Comparison of ENCODE assay signal across 1 cellular context in the genomic region with DNA sequence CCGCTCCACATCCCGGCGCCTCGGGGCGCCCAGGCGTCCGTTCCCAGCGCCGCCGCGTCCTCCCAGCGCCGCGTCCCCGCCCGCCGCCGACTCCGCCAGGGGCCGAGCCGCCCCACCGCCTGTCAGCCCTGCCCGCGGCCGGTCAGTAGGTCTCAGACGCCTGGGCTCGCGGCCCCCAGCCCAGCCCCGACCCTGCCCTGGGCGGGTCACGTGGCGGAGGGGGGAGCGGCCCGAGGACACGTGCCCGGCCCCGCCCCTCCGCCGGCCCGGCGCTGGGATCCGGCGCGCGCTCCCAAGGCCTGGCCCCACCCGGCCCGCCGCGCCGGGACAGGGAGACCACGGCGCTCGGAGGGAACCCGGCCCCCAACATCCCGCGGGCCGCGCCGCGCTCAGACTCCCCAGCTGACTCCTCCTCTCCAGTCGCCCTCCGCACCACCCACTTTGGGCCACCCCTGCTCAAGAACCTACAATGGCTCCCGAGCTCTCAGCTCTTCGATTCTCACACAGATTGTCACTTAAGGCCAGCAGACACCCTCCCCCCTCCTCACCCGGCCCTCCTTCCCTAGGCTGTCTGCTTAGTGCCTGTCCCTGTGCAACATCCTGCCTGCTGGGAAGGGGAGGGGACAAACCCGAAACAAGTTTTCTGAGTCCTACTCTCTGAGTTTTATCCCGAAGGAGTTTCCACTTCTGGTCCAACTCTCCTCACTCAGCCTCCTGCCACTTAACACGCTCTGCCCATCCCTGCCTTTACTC.
TF ChIP-seq lines count a peak whose summit lies in the region.

A gene with protein sequence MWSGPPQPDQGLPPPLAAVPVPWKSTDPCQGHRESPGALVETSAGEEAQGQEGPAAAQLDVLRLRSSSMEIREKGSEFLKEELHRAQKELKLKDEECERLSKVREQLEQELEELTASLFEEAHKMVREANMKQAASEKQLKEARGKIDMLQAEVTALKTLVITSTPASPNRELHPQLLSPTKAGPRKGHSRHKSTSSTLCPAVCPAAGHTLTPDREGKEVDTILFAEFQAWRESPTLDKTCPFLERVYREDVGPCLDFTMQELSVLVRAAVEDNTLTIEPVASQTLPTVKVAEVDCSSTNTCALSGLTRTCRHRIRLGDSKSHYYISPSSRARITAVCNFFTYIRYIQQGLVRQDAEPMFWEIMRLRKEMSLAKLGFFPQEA (minus strand): TSS at position 210 of the 753 bp plus-strand sequence. CDS start 199 bp downstream, at position 11.

TF ChIP-seq in IMR-90, 13 proteins besides CTCF, POLR2A, EP300 and RAD21:
- TF ChIP-seq CEBPB (IDR thresholded peaks at IDR 0.05; ENCODE audit: low read depth, low read length) (no peak), CHD1 (IDR thresholded peaks at IDR 0.05; ENCODE audit: low read depth, low read length) (no peak), MAFK (IDR thresholded peaks at IDR 0.05; ENCODE audit: low read depth, low read length) (no peak), ELK1 (IDR thresholded peaks at IDR 0.05; ENCODE audit: borderline replicate concordance, low read depth, low read length) (no peak), RCOR1 (IDR thresholded peaks at IDR 0.05; ENCODE audit: insufficient replicate concordance, low read length) (no peak), MAZ (IDR thresholded peaks at IDR 0.05; ENCODE audit: borderline replicate concordance, low read depth, low read length) (0 out of 2 replicates have a peak, but pooled peaks have one; percentile 41), FOS (IDR thresholded peaks at IDR 0.05; ENCODE audit: low read depth, low read length) (0 out of 2 replicates have a peak, but pooled peaks have one; percentile 24), SMC3 (IDR thresholded peaks at IDR 0.05; ENCODE audit: low read depth, low read length) (no peak), RFX5 (IDR thresholded peaks at IDR 0.05; ENCODE audit: low read depth, low read length) (no peak), BHLHE40 (IDR thresholded peaks at IDR 0.05; ENCODE audit: low read depth, low read length) (peak; percentile 72), NFE2L2 (IDR thresholded peaks at IDR 0.05; ENCODE audit: low read depth, low read length) (no peak), MXI1 (IDR thresholded peaks at IDR 0.05; ENCODE audit: borderline replicate concordance, low read depth, low read length) (peak; percentile 93)
- TF ChIP-seq, protein P1, sequence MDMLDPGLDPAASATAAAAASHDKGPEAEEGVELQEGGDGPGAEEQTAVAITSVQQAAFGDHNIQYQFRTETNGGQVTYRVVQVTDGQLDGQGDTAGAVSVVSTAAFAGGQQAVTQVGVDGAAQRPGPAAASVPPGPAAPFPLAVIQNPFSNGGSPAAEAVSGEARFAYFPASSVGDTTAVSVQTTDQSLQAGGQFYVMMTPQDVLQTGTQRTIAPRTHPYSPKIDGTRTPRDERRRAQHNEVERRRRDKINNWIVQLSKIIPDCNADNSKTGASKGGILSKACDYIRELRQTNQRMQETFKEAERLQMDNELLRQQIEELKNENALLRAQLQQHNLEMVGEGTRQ (IDR thresholded peaks at IDR 0.05; ENCODE audit: low read depth, low read length): peak; percentile 95
